10 cellular contexts compared by ENCODE assay signal in the genomic region with DNA sequence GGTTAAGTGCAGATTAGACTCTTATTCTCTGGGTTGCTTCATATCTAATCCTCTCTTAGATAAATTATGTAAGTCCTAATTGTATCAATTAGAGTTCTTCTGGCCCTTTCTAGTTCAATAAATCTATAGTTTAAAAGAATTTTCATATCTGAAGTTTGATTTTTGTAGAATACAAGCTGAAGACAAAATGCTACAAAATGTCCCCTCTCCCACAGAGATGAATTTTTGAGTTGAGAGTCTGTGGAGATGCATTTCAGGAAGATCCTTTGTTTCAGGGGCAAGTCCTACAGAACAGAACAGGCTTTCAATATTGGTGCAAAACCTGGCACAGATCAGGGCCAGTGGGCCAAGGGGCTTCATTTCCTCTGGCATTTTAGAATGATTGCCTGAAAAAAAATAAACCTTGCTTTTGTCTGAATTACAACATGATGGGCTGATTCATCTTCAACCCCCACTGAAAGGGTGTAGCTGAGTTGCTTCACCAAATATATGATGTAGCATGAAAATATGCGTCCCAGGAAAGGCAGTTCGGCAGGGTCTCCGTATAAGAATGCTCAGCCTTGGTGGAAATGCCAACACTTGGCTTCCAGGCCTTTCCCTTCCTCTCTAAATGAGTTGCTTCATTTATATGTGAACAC. TPM values are rescaled to one million over a fixed set of nuclear protein-coding genes. Genes with fewer than 3 reads are reported as not detected.
A peak's percentile ranks its signal among the peaks of the same experiment; 100 is the strongest.
DNase-seq lines count a peak whose midpoint lies in the region; ATAC-seq, FAIRE-seq and TF ChIP-seq lines count a peak whose summit lies in the region.
"Had no signal": no experiment of that assay in that cellular context is flagged by ENCODE, and none has a peak within 500 bp of the region (broad histone marks: within the 10 kb centered on the region; RNA-seq: fewer than 3 reads in every experiment).

No MANE protein-coding gene starts in this region.

- 78 to 83% methylated on average over 3 of the region's 3 CpGs for WGBS in pancreas, 2 donors

- DNase-seq in AG20443 (ENCODE audit: low spot score) (peak; percentile 88), PC-9 (peak; percentile 44 to 91), dedifferentiated amniotic fluid mesenchymal stem cell (ENCODE audit: extremely low spot score) (peak; percentile 84), omental fat pad (ENCODE audit: low spot score) (no peak), pancreas (no peak), iPS-NIHi11 (ENCODE audit: low spot score) (no peak), posterior vena cava (ENCODE audit: low spot score) (no peak)
- DNase-seq: CD8-positive, alpha-beta T cell had no signal

- FAIRE-seq in pancreas (lab: Jason Lieb, UNC): no peak

- H2AFZ ChIP-seq in PC-9: 0 out of 2 replicates have a peak overlapping the region, but pooled peaks have one; percentile 28

- no peaks in the 10 kb centered on the region for H3K9me3 ChIP-seq in PC-9 (ENCODE audit: insufficient read depth, low read depth)
- H3K9me3 ChIP-seq in pancreas: no peaks in the 10 kb centered on the region

- H3K4me3 ChIP-seq in PC-9: no peak overlapping the region
- no peak overlapping the region for H3K4me3 ChIP-seq in pancreas

- intact Hi-C loops in PC-9 (cut with micrococcal nuclease; ENCODE audit: unreplicated experiment) (no loop called here), pancreas (cut with DNase I) (no loop called here), posterior vena cava (cut with DNase I) (no loop called here)

- peak overlapping the region; percentile 57 for H3K4me2 ChIP-seq in PC-9

- H3K79me2 ChIP-seq in PC-9 (ENCODE audit: low read depth): no peaks in the 10 kb centered on the region

- H3K9me2 ChIP-seq in PC-9 (ENCODE audit: insufficient read depth): no peaks in the 10 kb centered on the region

- H4K20me1 ChIP-seq in PC-9 (ENCODE audit: insufficient read depth): no peaks in the 10 kb centered on the region

- peaks cover 19% of the 10 kb centered on the region; the same call in 1 of the 2 replicates for H3F3A ChIP-seq in PC-9 (ENCODE audit: insufficient read depth, low read depth)

- H3K27ac ChIP-seq in PC-9 (peak overlapping the region; percentile 88), pancreas (no peak overlapping the region)

- ATAC-seq in omental fat pad (ENCODE audit: low FRiP score): peak; percentile 93
- ATAC-seq in pancreas: no peak
- ATAC-seq in HG03342 (IDR thresholded peaks at IDR 0.05; ENCODE audit: unreplicated experiment): no peak
- ATAC-seq: CD8-positive, alpha-beta T cell; stimulated activated memory B cell treated with anti-CD40 and anti-IgM and Interleukin-4, amounts not matched to agents 10 μg/mL and 1 μg/mL and 100 μg/mL, for 72 hours had no signal

- H3K27me3 ChIP-seq in PC-9 (ENCODE audit: insufficient read depth, low read depth): no peaks in the 10 kb centered on the region
- no peaks in the 10 kb centered on the region for H3K27me3 ChIP-seq in pancreas

- BruUV-seq in PC-9 (replicated peaks; lab: Mats Ljungman, UMichigan): no TSS peak

- H3K4me1 ChIP-seq in PC-9 (replicated peaks; ENCODE audit: insufficient read depth) (peaks cover 39% of the 10 kb centered on the region), pancreas (no peaks in the 10 kb centered on the region)

- POLR2A ChIA-PET in PC-9 (lab: Charles Lee; ENCODE audit: unreplicated experiment): no interaction called here

- CTCF ChIA-PET in PC-9 (lab: Charles Lee): no interaction called here

- H3K36me3 ChIP-seq in PC-9 (ENCODE audit: low read depth) (no peaks in the 10 kb centered on the region), pancreas (no peaks in the 10 kb centered on the region)

- TF ChIP-seq CTCF in PC-9 (conservative IDR thresholded peaks at IDR 0.05) (no peak), omental fat pad (IDR thresholded peaks at IDR 0.05) (no peak), pancreas (IDR thresholded peaks at IDR 0.05) (no peak)

RNA-seq across cellular contexts. Expression of a gene that starts 6.4 kb away (rescaled TPM):
- 98.8 and 126 TPM in 2 replicates for total RNA-seq in PC-9 (2021)
- total RNA-seq in omental fat pad: 100 to 1,000 TPM; 106 to 170 (median 132) TPM
- total RNA-seq in pancreas: 100 to 1,000 TPM in 4 of 6 donors, 10 to 100 TPM in 2; 80.4 to 140 (median 105) TPM
- polyA plus RNA-seq in pancreas: 10 to 100 TPM; 32.6 to 35.8 TPM
- 100 to 1,000 TPM; 130 to 180 TPM for total RNA-seq in posterior vena cava

Comparison
In these comparisons a context has a peak if more than half of its experiments do, and no peak if none do; other contexts are left out.
1. DNase-seq: peak in AG20443 (single experiment), PC-9 (2 of 2) and dedifferentiated amniotic fluid mesenchymal stem cell (single experiment); none in omental fat pad (single experiment), pancreas (0 of 6), iPS-NIHi11 (single experiment) and posterior vena cava (single experiment).